ENCODE assay signal across 9 cellular contexts in the genomic region with DNA sequence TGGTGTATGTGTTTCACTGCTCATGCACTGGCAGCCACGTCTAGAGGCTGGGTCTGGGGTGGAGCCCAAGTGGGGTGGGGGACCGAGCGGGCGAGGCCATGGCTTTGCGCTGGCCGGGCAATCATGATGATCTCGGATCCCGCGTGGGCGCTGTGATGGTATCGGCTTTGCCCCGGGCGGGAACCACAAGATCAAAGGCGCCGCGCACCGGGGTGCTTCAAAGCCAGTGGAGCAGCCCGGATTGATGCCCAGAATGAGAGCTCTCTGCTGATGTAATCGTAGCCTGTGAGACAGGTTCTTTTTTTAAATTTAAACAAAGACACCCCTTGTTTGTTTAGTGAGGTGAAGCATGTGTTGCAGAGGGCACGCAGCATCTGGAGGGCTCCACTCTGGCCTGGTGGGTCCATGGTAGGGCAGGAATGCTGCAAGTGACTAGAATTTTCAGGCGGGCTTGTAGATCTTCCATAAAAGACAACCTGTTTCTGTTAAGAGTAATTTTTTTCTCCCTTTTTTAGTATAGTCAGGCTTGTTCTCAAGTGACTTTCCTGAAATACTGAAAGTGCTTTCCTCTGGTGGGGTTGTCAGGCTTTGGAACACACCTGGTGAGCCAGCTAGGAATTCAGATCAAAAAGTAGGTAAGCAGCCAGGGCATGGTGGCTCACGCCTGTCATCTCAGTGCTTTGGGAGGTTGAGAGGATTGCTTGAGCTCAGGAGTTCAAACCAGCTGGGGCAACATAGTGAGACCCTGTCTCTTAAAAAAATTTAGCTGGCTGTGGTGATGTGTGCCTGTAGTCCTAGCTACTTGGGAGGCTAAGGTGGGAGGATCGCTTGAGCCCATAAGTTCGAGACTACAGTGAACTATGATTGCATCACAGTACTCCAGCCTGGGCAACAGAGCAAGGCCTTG. TPM values are rescaled to one million over a fixed set of nuclear protein-coding genes. Genes with fewer than 3 reads are reported as not detected.
A peak's percentile ranks its signal among the peaks of the same experiment; 100 is the strongest.
DNase-seq lines count a peak whose midpoint lies in the region; TF ChIP-seq lines count a peak whose summit lies in the region.
"Had no signal": no experiment of that assay in that cellular context is flagged by ENCODE, and none has a peak within 500 bp of the region (broad histone marks: within the 10 kb centered on the region; RNA-seq: fewer than 3 reads in every experiment).

No MANE protein-coding gene starts in this region.

- H3K9ac ChIP-seq in HUES6 (ENCODE audit: low read length): peak overlapping the region; percentile 31

- TF ChIP-seq EP300 in stomach (IDR thresholded peaks at IDR 0.05): no peak

- WGBS in stomach, 5 donors: 39 to 72% (median 51%) methylated on average over 15 to 24 of the region's 24 CpGs

- TF ChIP-seq POLR2A in stomach (IDR thresholded peaks at IDR 0.05): no peak

- peaks cover 62% of the 10 kb centered on the region for H3K27me3 Mint-ChIP-seq in activated CD4-positive, alpha-beta T cell treated with anti-CD3 and anti-CD28 coated beads, Interleukin-2, amount 10 ng/mL, durations not matched to agents 24 days and 14 days

- H3K9me3 Mint-ChIP-seq in activated CD4-positive, alpha-beta T cell treated with anti-CD3 and anti-CD28 coated beads, Interleukin-2, amount 10 ng/mL, durations not matched to agents 24 days and 14 days: no peaks in the 10 kb centered on the region

- H3K36me3 ChIP-seq in HUES6 (ENCODE audit: control insufficient read depth, insufficient read depth, low read length): no peaks in the 10 kb centered on the region
- H3K36me3 ChIP-seq in stomach: no peaks in the 10 kb centered on the region

- H3K4me3 Mint-ChIP-seq in activated CD4-positive, alpha-beta T cell treated with anti-CD3 and anti-CD28 coated beads, Interleukin-2, amount 10 ng/mL, durations not matched to agents 24 days and 14 days: no peak overlapping the region

- no peaks in the 10 kb centered on the region for H3K27me3 ChIP-seq in HUES6 (ENCODE audit: control insufficient read depth, insufficient read depth, low read length)
- H3K27me3 ChIP-seq in layer of hippocampus (ENCODE audit: control insufficient read depth, insufficient read depth, low read length): no peaks in the 10 kb centered on the region
- no peaks in the 10 kb centered on the region for H3K27me3 ChIP-seq in stomach

- H3K9me3 ChIP-seq in HUES6 (ENCODE audit: control insufficient read depth, insufficient read depth, low read depth, low read length) (no peaks in the 10 kb centered on the region), stomach (no peaks in the 10 kb centered on the region)

- no peaks in the 10 kb centered on the region for H3K36me3 Mint-ChIP-seq in activated CD4-positive, alpha-beta T cell treated with anti-CD3 and anti-CD28 coated beads, Interleukin-2, amount 10 ng/mL, durations not matched to agents 24 days and 14 days (ENCODE audit: low read depth)

- H3K27ac ChIP-seq in HUES6 (ENCODE audit: low read depth, low read length) (peak overlapping the region; percentile 36; the same call in 1 of the 2 replicates), layer of hippocampus (ENCODE audit: low read depth, low read length) (peak overlapping the region; percentile 71), stomach (peak overlapping the region in 4 of 5 donors; percentile 28 to 74 (median 58))

- H3K4me1 Mint-ChIP-seq in activated CD4-positive, alpha-beta T cell treated with anti-CD3 and anti-CD28 coated beads, Interleukin-2, amount 10 ng/mL, durations not matched to agents 24 days and 14 days: no peaks in the 10 kb centered on the region

- H3K4me1 ChIP-seq in HUES6 (ENCODE audit: control insufficient read depth, insufficient read depth, low read length) (peaks cover 53% of the 10 kb centered on the region), stomach (peaks cover 15 to 84% (median 52%) of the 10 kb centered on the region in 4 donors)

- H3K4me3 ChIP-seq in HUES6 (ENCODE audit: low read depth, low read length) (peak overlapping the region; percentile 37; the same call in 1 of the 2 replicates), stomach (no peak overlapping the region)

- intact Hi-C loops in stomach (cut with DNase I; ENCODE audit: low total_unique reads): no loop called here
- intact Hi-C loops in activated CD4-positive, alpha-beta T cell treated with anti-CD3 and anti-CD28 coated beads, Interleukin-2, amount 10 ng/mL, durations not matched to agents 24 days and 14 days (cut with micrococcal nuclease): no loop called here

- DNase-seq in SHP77 treated with DMSO at 0.1 percent for 48 hours (lab: John Stamatoyannopoulos, UW) (peak; percentile 83), stomach (peak; percentile 86), NCI-H82 treated with DMSO at 0.1 percent for 48 hours (lab: John Stamatoyannopoulos, UW; ENCODE audit: unreplicated experiment) (no peak), T1000 (lab: John Stamatoyannopoulos, UW) (no peak)
- no peak for DNase-seq in activated CD4-positive, alpha-beta T cell treated with anti-CD3 and anti-CD28 coated beads, Interleukin-2, amount 10 ng/mL, durations not matched to agents 24 days and 14 days
- DNase-seq: activated CD4-positive, alpha-beta T cell treated with anti-CD3 and anti-CD28 coated beads for 48 hours; PC-3 had no signal

- no peak overlapping the region for H3K27ac Mint-ChIP-seq in activated CD4-positive, alpha-beta T cell treated with anti-CD3 and anti-CD28 coated beads, Interleukin-2, amount 10 ng/mL, durations not matched to agents 24 days and 14 days

- no peak for TF ChIP-seq CTCF in stomach (IDR thresholded peaks at IDR 0.05)

RNA-seq across cellular contexts. Expression of a gene that starts 40.7 kb away (rescaled TPM):
- 10 to 100 TPM in 1 of 5 donors, 1 to 10 TPM in 4; 1.8 to 52.7 (median 6.4) TPM for total RNA-seq in stomach
- 1 to 10 TPM; 1.4 to 2.9 (median 1.7) TPM for polyA plus RNA-seq in stomach
- 2.0 and 2.3 TPM in 2 replicates for total RNA-seq in activated CD4-positive, alpha-beta T cell treated with anti-CD3 and anti-CD28 coated beads, Interleukin-2, amount 10 ng/mL, durations not matched to agents 24 days and 14 days

Comparison
In these comparisons a context has a peak if more than half of its experiments do, and no peak if none do; other contexts are left out.
1. DNase-seq: peak in SHP77 treated with DMSO at 0.1 percent for 48 hours (single experiment) and stomach (single experiment); none in activated CD4-positive, alpha-beta T cell treated with anti-CD3 and anti-CD28 coated beads, Interleukin-2, amount 10 ng/mL, durations not matched to agents 24 days and 14 days (single experiment), NCI-H82 treated with DMSO at 0.1 percent for 48 hours (single experiment) and T1000 (single experiment).
2. Peak in every context shown above with its lines, with median percentiles within 50 percentile points of each other: H3K27ac ChIP-seq.